8 cellular contexts compared by ENCODE assay signal in genomic region chr19:57350877-57351805, GRCh38.
DNase-seq lines count a peak whose midpoint lies in the region; ATAC-seq and TF ChIP-seq lines count a peak whose summit lies in the region.

TSS of gene ZNF304 (plus strand) at chr19:57351271. CDS start at chr19:57351665, 394 bp downstream.

- TF ChIP-seq CTCF in AG09309 (IDR thresholded peaks at IDR 0.05; ENCODE audit: control insufficient read depth, insufficient read depth, low read depth, low read length, missing control alignments) (no peak), choroid plexus epithelial cell (conservative IDR thresholded peaks at IDR 0.05; ENCODE audit: low read depth, low read length) (no peak)

- H3K4me3 ChIP-seq in AG09309 (ENCODE audit: control insufficient read depth, low read depth, low read length): peak within 1 kb of the TSS; percentile 94
- H3K4me3 ChIP-seq in choroid plexus epithelial cell (ENCODE audit: low read depth, low read length): peak within 1 kb of the TSS; percentile 76

- DNase-seq in AG09309 (ENCODE audit: low read depth) (peak; percentile 72), NCI-H226 (peak; percentile 99), choroid plexus epithelial cell (ENCODE audit: low read depth) (peak; percentile 96), kidney tubule cell (ENCODE audit: low spot score) (peak; percentile 94)
- DNase-seq in activated CD4-positive, alpha-beta T cell treated with anti-CD3 and anti-CD28 coated beads for 24 hours (ENCODE audit: low read depth in 2 of 2): peak; percentile 61 to 69
- DNase-seq in stimulated activated CD4-positive, alpha-beta T cell treated with anti-CD3 and anti-CD28 coated beads, Interleukin-1b, Interleukin-23, amount 100 ng/mL, for 1 hour (ENCODE audit: low read depth in 2 of 2): peak; percentile 45 to 59

- ATAC-seq in GM18909 (IDR thresholded peaks at IDR 0.05; ENCODE audit: poor library complexity, unreplicated experiment) (peak; percentile 98), HG03159 (IDR thresholded peaks at IDR 0.05; ENCODE audit: unreplicated experiment) (peak; percentile 99)

Comparison
In these comparisons a context has a peak if more than half of its experiments do, and no peak if none do; other contexts are left out.
1. Peak in every context shown above with its lines: DNase-seq, ATAC-seq and H3K4me3 ChIP-seq.